In the genomic region with DNA sequence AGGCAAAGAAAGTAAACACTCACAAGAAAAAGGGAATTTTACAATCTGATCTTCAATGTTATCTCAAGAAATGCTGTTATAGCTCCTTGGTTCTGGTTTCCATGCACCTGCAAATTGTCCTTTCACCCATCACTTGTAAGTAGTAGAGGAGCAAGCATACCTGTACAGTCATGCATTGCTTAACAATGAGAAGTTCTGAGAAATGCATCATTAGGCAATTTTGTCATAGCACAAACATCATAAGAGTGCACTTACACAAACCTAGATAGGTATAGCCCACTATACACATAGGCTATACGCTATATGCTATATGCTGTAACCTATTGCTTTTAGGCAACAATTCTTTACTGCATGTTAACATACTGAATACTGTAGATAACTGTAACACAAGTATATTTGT, we compare ENCODE assay signal across 15 cellular contexts.
"Had no signal": no experiment of that assay in that cellular context is flagged by ENCODE, and none has a peak within 500 bp of the region (broad histone marks: within the 10 kb centered on the region; RNA-seq: fewer than 3 reads in every experiment).

No MANE protein-coding gene starts in this region.

- H3K36me3 ChIP-seq: heart left ventricle, pancreas, right lobe of liver, transverse colon had no signal

- H3K27ac ChIP-seq: heart left ventricle, pancreas, right lobe of liver, testis, transverse colon had no signal

- H3K4me1 ChIP-seq: heart left ventricle, pancreas, right lobe of liver, testis, transverse colon had no signal

- H3K9me3 ChIP-seq: heart left ventricle, pancreas, right lobe of liver, testis, transverse colon had no signal

- H3K27me3 ChIP-seq: heart left ventricle, pancreas, right lobe of liver, testis, transverse colon had no signal

- ATAC-seq: effector memory CD8-positive, alpha-beta T cell; left ventricle myocardium superior; right lobe of liver; stimulated activated naive B cell treated with anti-CD40 and anti-IgM and Interleukin-4, amounts not matched to agents 10 μg/mL and 1 μg/mL and 100 μg/mL, for 72 hours; stimulated activated naive CD8-positive, alpha-beta T cell treated with anti-CD3 and anti-CD28 coated beads, Interleukin-15, amount 100 ng/mL, for 72 hours had no signal

- DNase-seq: effector memory CD8-positive, alpha-beta T cell; heart left ventricle; hippocampal formation; left ventricle myocardium superior; naive B cell; occipital lobe; pancreas; right lobe of liver; stimulated activated CD4-positive, alpha-beta T cell treated with anti-CD3 and anti-CD28 coated beads, Interleukin-2, amount 100 ng/mL, for 24 hours; stimulated activated CD4-positive, alpha-beta T cell treated with anti-CD3 and anti-CD28 coated beads, Interleukin-4, amount 100 ng/mL, for 4 hours; stimulated activated naive B cell treated with anti-CD40 and anti-IgM and Interleukin-4, amounts not matched to agents 10 μg/mL and 1 μg/mL and 100 μg/mL, for 72 hours; stimulated activated naive CD8-positive, alpha-beta T cell treated with anti-CD3 and anti-CD28 coated beads, Interleukin-15, amount 100 ng/mL, for 72 hours; testis; transverse colon had no signal

- H3K4me3 ChIP-seq: heart left ventricle, lung, pancreas, right lobe of liver, testis, transverse colon had no signal
